In genomic region chr2:85178154-85178553, GRCh38 we compare ENCODE assay signal across 1 cellular context.
TF ChIP-seq lines count a peak whose summit lies in the region.

No MANE protein-coding gene starts in this region.

TF ChIP-seq in WTC11, 78 proteins besides CTCF, POLR2A, EP300 and RAD21 (continued from another document):
- TF ChIP-seq, protein P1, sequence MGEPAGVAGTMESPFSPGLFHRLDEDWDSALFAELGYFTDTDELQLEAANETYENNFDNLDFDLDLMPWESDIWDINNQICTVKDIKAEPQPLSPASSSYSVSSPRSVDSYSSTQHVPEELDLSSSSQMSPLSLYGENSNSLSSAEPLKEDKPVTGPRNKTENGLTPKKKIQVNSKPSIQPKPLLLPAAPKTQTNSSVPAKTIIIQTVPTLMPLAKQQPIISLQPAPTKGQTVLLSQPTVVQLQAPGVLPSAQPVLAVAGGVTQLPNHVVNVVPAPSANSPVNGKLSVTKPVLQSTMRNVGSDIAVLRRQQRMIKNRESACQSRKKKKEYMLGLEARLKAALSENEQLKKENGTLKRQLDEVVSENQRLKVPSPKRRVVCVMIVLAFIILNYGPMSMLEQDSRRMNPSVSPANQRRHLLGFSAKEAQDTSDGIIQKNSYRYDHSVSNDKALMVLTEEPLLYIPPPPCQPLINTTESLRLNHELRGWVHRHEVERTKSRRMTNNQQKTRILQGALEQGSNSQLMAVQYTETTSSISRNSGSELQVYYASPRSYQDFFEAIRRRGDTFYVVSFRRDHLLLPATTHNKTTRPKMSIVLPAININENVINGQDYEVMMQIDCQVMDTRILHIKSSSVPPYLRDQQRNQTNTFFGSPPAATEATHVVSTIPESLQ (CRISPR knock-in tag; IDR thresholded peaks at IDR 0.05), result no peak
